ENCODE assay signal across 8 cellular contexts in the genomic region with DNA sequence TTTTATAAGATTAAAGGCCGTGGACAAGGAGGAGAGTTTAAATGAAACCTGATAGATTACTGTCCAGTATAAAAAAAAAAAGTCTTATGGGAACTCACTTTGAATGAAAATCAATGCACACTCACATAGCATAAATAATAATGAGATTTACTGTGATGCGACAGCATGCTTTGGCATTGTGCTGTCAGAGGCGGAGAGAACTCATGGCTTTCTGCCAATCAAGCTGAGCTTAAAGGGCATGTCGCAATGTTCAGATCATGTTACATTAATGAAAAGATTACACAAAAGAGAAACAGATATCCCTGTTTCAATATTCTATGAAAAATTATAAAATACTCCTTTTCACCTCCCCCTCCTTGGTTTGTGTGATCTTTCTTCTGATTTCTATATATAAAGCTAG.
DNase-seq lines count a peak whose midpoint lies in the region; ATAC-seq and TF ChIP-seq lines count a peak whose summit lies in the region.

No MANE protein-coding gene starts in this region.

- H3K4me3 ChIP-seq in HCT116 (replicated peaks in 1 of 2; ENCODE audit: low read depth in 1 of 2, low read length in 2 of 2) (no peak overlapping the region), gastrocnemius medialis (no peak overlapping the region)

- H3K36me3 ChIP-seq in HCT116 (ENCODE audit: control insufficient read depth in 1 of 2, insufficient read depth in 2 of 2, low read length in 2 of 2) (no peaks in the 10 kb centered on the region), gastrocnemius medialis (no peaks in the 10 kb centered on the region)

- H4K20me1 ChIP-seq in HCT116 (ENCODE audit: insufficient read depth) = no peaks in the 10 kb centered on the region

- CTCF ChIA-PET in HCT116 (lab: Charles Lee) = no interaction called here

- peak overlapping the region; percentile 72 for H2AFZ ChIP-seq in HCT116 (ENCODE audit: low read depth, low read length, poor library complexity, severe bottlenecking)

- no TSS peak for BruUV-seq in HCT116 (replicated peaks; lab: Mats Ljungman, UMichigan)

- POLR2A ChIA-PET in HCT116 (lab: Charles Lee) = no interaction called here

- TF ChIP-seq POLR2A in HCT116 (IDR thresholded peaks at IDR 0.05; ENCODE audit: borderline replicate concordance, extremely low read depth, insufficient read depth, insufficient read length) (no peak), gastrocnemius medialis (IDR thresholded peaks at IDR 0.05) (no peak)

- no peaks in the 10 kb centered on the region for H3K9me2 ChIP-seq in HCT116 (ENCODE audit: insufficient read depth)

- no peak overlapping the region for H3K27ac ChIP-seq in HCT116 (ENCODE audit: low read depth, low read length)
- no peak overlapping the region for H3K27ac ChIP-seq in gastrocnemius medialis

- RAD21 ChIA-PET in HCT116 (lab: Charles Lee; ENCODE audit: low non-redundant PET in 1 of 2, low total read pairs in 2 of 2, uncharacterized antibody in 2 of 2, unreplicated experiment in 2 of 2) = no interaction called here

- no peaks in the 10 kb centered on the region for H3K79me2 ChIP-seq in HCT116 (ENCODE audit: insufficient read depth, low read length)

- DNase-seq in HCT116 (ENCODE audit: low read depth, low spot score) = peak; percentile 52
- peak; percentile 75 for DNase-seq in NCI-H345 treated with DMSO at 0.1 percent for 48 hours (lab: John Stamatoyannopoulos, UW; ENCODE audit: unreplicated experiment)
- DNase-seq in dermis microvascular lymphatic vessel endothelial cell (ENCODE audit: low read depth in 2 of 2) = peak; percentile 66 to 76
- DNase-seq in gastrocnemius medialis = peak in 1 of 2 donors; percentile 26
- DNase-seq in NOMO-1 (lab: John Stamatoyannopoulos, UW; ENCODE audit: unreplicated experiment in 2 of 2) = no peak
- no peak for DNase-seq in 8988T
- no peak for DNase-seq in SK-N-DZ (ENCODE audit: low spot score)

- no peak for TF ChIP-seq RAD21 in HCT116 (IDR thresholded peaks at IDR 0.05; ENCODE audit: low read depth)

- in situ Hi-C loops in gastrocnemius medialis (cut with MboI; ENCODE audit: low sequenced_read_pairs in 4 of 4) = no loop called here

- H3K4me1 ChIP-seq in HCT116 (ENCODE audit: control insufficient read depth in 1 of 2, insufficient read depth in 2 of 2, low read length in 2 of 2) = peaks cover 3 to 6% of the 10 kb centered on the region in 2 experiments; a peak in 2 of 4 replicates
- peaks cover 3 to 11% of the 10 kb centered on the region in 2 donors for H3K4me1 ChIP-seq in gastrocnemius medialis

- TF ChIP-seq CTCF in HCT116 (IDR thresholded peaks at IDR 0.05 in 2 of 3, conservative IDR thresholded peaks at IDR 0.05 in 1 of 3; ENCODE audit: borderline replicate concordance in 1 of 3, insufficient read depth in 1 of 3, low read depth in 2 of 3, low read length in 2 of 3) (no peak), gastrocnemius medialis (IDR thresholded peaks at IDR 0.05 in 4 of 5, conservative IDR thresholded peaks at IDR 0.05 in 1 of 5) (no peak)

- H3K9ac ChIP-seq in HCT116 (ENCODE audit: low read length) = no peak overlapping the region

- H3K9me3 ChIP-seq in HCT116 (ENCODE audit: control insufficient read depth in 1 of 2, insufficient read depth in 1 of 2, low read depth in 1 of 2, low read length in 2 of 2) (no peaks in the 10 kb centered on the region), gastrocnemius medialis (no peaks in the 10 kb centered on the region)

- intact Hi-C loops in HCT116 (cut with micrococcal nuclease) (no loop called here), gastrocnemius medialis (cut with DNase I; ENCODE audit: low total_unique reads) (no loop called here)

- ATAC-seq in HCT116 (0 out of 2 replicates have a peak, but pooled peaks have one; percentile 53), gastrocnemius medialis (peak; percentile 69 to 73), GM21515 (IDR thresholded peaks at IDR 0.05; ENCODE audit: unreplicated experiment) (no peak)

- H3K4me2 ChIP-seq in HCT116 (ENCODE audit: low read length) = no peak overlapping the region

- H3K27me3 ChIP-seq in HCT116 (ENCODE audit: insufficient read depth, low read length) = no peaks in the 10 kb centered on the region
- H3K27me3 ChIP-seq in gastrocnemius medialis = no peaks in the 10 kb centered on the region

TF ChIP-seq in HCT116, 20 proteins besides CTCF, POLR2A, EP300 and RAD21:
- TF ChIP-seq CEBPB (IDR thresholded peaks at IDR 0.05; ENCODE audit: low read depth) = peak; percentile 97
- peak; percentile 11; the same call in 1 of the 2 replicates for TF ChIP-seq SP1 (IDR thresholded peaks at IDR 0.05; ENCODE audit: low read depth)
- TF ChIP-seq CBX3 (IDR thresholded peaks at IDR 0.05; ENCODE audit: low read depth) = no peak
- TF ChIP-seq, protein P1, sequence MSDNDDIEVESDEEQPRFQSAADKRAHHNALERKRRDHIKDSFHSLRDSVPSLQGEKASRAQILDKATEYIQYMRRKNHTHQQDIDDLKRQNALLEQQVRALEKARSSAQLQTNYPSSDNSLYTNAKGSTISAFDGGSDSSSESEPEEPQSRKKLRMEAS (IDR thresholded peaks at IDR 0.05) = peak; percentile 19; the same call in 1 of the 2 replicates

Comparison
In these comparisons a context has a peak if more than half of its experiments do, and no peak if none do; other contexts are left out.
1. DNase-seq: peak in HCT116 (single experiment), NCI-H345 treated with DMSO at 0.1 percent for 48 hours (single experiment) and dermis microvascular lymphatic vessel endothelial cell (2 of 2); none in NOMO-1 (0 of 2), 8988T (single experiment) and SK-N-DZ (single experiment).